Comparison of ENCODE assay signal across 1 cellular context in genomic region chr12:118608770-118609344, GRCh38.
TF ChIP-seq lines count a peak whose summit lies in the region.

No MANE protein-coding gene starts in this region.

TF ChIP-seq in H1, 55 proteins besides CTCF, POLR2A, EP300 and RAD21:
- TF ChIP-seq YY1 (IDR thresholded peaks at IDR 0.05; ENCODE audit: low read depth, low read length): no peak
- TF ChIP-seq NRF1 (IDR thresholded peaks at IDR 0.05; ENCODE audit: low read depth, low read length): no peak
- TF ChIP-seq PHF8 (conservative IDR thresholded peaks at IDR 0.05; ENCODE audit: low read depth, low read length): no peak
- TF ChIP-seq TAF7 (optimal IDR thresholded peaks at IDR 0.05; ENCODE audit: borderline replicate concordance, low read depth, low read length): no peak
- no peak for TF ChIP-seq SP2 (IDR thresholded peaks at IDR 0.05; ENCODE audit: low read length)
- no peak for TF ChIP-seq RBBP5 (IDR thresholded peaks at IDR 0.05; ENCODE audit: borderline replicate concordance, low read depth, low read length)
- TF ChIP-seq SRF (IDR thresholded peaks at IDR 0.05; ENCODE audit: low read depth, low read length): no peak
- no peak for TF ChIP-seq CHD1 (IDR thresholded peaks at IDR 0.05; ENCODE audit: low read depth, low read length)
- no peak for TF ChIP-seq NANOG (IDR thresholded peaks at IDR 0.05; ENCODE audit: insufficient read depth, low read depth, low read length, poor library complexity, severe bottlenecking)
- TF ChIP-seq EGR1 (IDR thresholded peaks at IDR 0.05; ENCODE audit: borderline replicate concordance, low read depth, low read length): no peak
- no peak for TF ChIP-seq RXRA (IDR thresholded peaks at IDR 0.05; ENCODE audit: insufficient read depth, low read depth, low read length)
TF ChIP-seq in H1: peak in this region for 0.
